ENCODE assay signal across 13 cellular contexts in the genomic region with DNA sequence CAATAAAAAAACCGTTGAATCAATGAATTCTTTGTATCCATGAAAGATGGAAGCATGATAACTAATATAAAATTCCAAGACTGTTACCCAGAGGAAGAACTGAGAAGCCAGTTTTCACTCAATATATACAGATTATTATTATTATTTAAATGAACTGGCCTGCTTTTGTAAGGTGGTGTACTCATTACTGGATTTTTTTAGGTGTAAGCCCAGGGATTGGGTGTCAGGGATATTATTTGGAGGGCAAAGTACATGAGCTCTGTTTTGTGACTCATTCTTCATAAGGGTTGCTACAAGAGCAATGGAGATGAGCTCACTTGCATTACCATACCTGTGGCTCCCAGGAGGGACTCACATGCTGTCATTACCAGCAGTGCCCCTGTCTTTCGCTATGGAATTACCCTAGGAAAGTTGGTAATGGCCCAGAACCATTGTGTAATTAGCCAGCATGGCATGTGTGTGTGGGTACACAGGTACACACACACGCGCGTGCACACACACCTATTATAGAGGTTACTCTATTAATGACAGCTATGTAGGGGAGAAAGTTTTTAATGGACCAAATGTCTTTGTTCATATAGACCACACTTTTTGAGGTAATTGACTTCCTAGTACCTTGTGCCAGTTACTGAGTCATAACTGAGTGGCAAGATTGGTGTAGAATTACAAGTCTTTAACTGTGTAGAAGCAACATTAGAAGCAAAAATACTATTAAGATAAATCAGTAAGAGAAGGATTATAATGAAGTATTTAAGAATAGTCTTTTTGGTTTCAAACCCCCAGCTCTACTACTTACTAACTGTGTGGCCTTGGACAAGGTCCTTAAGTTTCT.
A peak's percentile ranks its signal among the peaks of the same experiment; 100 is the strongest.
DNase-seq lines count a peak whose midpoint lies in the region; ATAC-seq and TF ChIP-seq lines count a peak whose summit lies in the region.
"Had no signal": no experiment of that assay in that cellular context is flagged by ENCODE, and none has a peak within 500 bp of the region (broad histone marks: within the 10 kb centered on the region; RNA-seq: fewer than 3 reads in every experiment).

No MANE protein-coding gene starts in this region.

- TF ChIP-seq POLR2A in heart left ventricle (IDR thresholded peaks at IDR 0.05): no peak

- H3K27ac ChIP-seq in substantia nigra (ENCODE audit: low read depth, low read length, poor library complexity, severe bottlenecking) (no peak overlapping the region), heart left ventricle (no peak overlapping the region)
- H3K27ac ChIP-seq: thoracic aorta had no signal

- no peak for ATAC-seq in heart left ventricle

- DNase-seq in DMS 273 (lab: John Stamatoyannopoulos, UW; ENCODE audit: unreplicated experiment): peak; percentile 41
- no peak for DNase-seq in DMS 273 treated with DMSO at 0.1 percent for 48 hours (lab: John Stamatoyannopoulos, UW)
- DNase-seq in NCI-H226: peak; percentile 59
- DNase-seq in epithelial cell of proximal tubule (ENCODE audit: low read depth): peak; percentile 84
- DNase-seq in substantia nigra (lab: John Stamatoyannopoulos, UW): no peak
- DNase-seq in NCI-H146 (lab: John Stamatoyannopoulos, UW): no peak
- DNase-seq in heart left ventricle: no peak
- DNase-seq: 8988T; activated CD4-positive, alpha-beta T cell treated with anti-CD3 and anti-CD28 coated beads, Interleukin-2, amount 50 U/mL, for 48 hours; head of caudate nucleus; stimulated activated CD4-positive, alpha-beta T cell treated with anti-CD3 and anti-CD28 coated beads, Interleukin-2, amount 100 ng/mL, for 24 hours had no signal

- H3K9me3 ChIP-seq in skeletal muscle satellite cell (replicated peaks; ENCODE audit: low read length) (no peaks in the 10 kb centered on the region), heart left ventricle (peaks cover 0 to 12% (median 0%) of the 10 kb centered on the region in 12 donors)
- H3K9me3 ChIP-seq: thoracic aorta had no signal

- peaks cover 14% of the 10 kb centered on the region for H3K4me1 ChIP-seq in skeletal muscle satellite cell (ENCODE audit: control insufficient read depth, insufficient read depth, low read length)
- no peaks in the 10 kb centered on the region for H3K4me1 ChIP-seq in heart left ventricle

- peak overlapping the region; percentile 5 for H3K4me2 ChIP-seq in skeletal muscle satellite cell (ENCODE audit: low read length)

- H3K9ac ChIP-seq in skeletal muscle satellite cell (ENCODE audit: low read depth, low read length): no peak overlapping the region

- H3K36me3 ChIP-seq in skeletal muscle satellite cell (ENCODE audit: insufficient read depth, low read length) (no peaks in the 10 kb centered on the region), heart left ventricle (peaks cover 0 to 32% (median 16%) of the 10 kb centered on the region in 9 donors)

- peak; percentile 30 for TF ChIP-seq CTCF in epithelial cell of proximal tubule (conservative IDR thresholded peaks at IDR 0.05; ENCODE audit: low read depth, low read length)
- no peak for TF ChIP-seq CTCF in heart left ventricle (IDR thresholded peaks at IDR 0.05)

- intact Hi-C loops in heart left ventricle (cut with DNase I): no loop called here

- H3K4me3 ChIP-seq in epithelial cell of proximal tubule (ENCODE audit: low read depth, low read length): no peak overlapping the region
- no peak overlapping the region for H3K4me3 ChIP-seq in skeletal muscle satellite cell (ENCODE audit: low read length)
- H3K4me3 ChIP-seq in heart left ventricle: no peak overlapping the region
- H3K4me3 ChIP-seq: thoracic aorta had no signal

- H3K27me3 ChIP-seq in skeletal muscle satellite cell (ENCODE audit: control insufficient read depth, insufficient read depth, low read length): no peaks in the 10 kb centered on the region
- H3K27me3 ChIP-seq in heart left ventricle: no peaks in the 10 kb centered on the region

- WGBS in heart left ventricle, 4 donors: 89 to 95% (median 95%) methylated on average over 5 of the region's 5 CpGs

Comparison
In these comparisons a context has a peak if more than half of its experiments do, and no peak if none do; other contexts are left out.
1. DNase-seq: peak in DMS 273 (single experiment), NCI-H226 (single experiment) and epithelial cell of proximal tubule (single experiment); none in DMS 273 treated with DMSO at 0.1 percent for 48 hours (single experiment), substantia nigra (0 of 49), NCI-H146 (single experiment) and heart left ventricle (0 of 5).